Comparison of ENCODE assay signal across 25 cellular contexts in genomic region chr3:28703858-28704257, GRCh38.
"Had no signal": no experiment of that assay in that cellular context is flagged by ENCODE, and none has a peak within 500 bp of the region (broad histone marks: within the 10 kb centered on the region; RNA-seq: fewer than 3 reads in every experiment).

No MANE protein-coding gene starts in this region.

- DNase-seq: colonic mucosa; cortex of kidney; effector CD4-positive, alpha-beta T cell; effector memory CD4-positive, alpha-beta T cell; foreskin keratinocyte; heart left ventricle; hypothalamus; immature natural killer cell; islet precursor cell; kidney; kidney glomerular epithelial cell; left colon; left lung; left ventricle myocardium superior; lower lobe of right lung; mesenchymal stem cell; mucosa of descending colon; naive B cell had no signal

- H3K4me1 ChIP-seq: colonic mucosa, esophagus muscularis mucosa, foreskin keratinocyte, gastroesophageal sphincter, left lung, lower lobe of right lung had no signal

- H3K4me2 ChIP-seq: hepatocyte had no signal

- FAIRE-seq: endothelial cell of umbilical vein, frontal cortex, kidney had no signal

- H3K4me1 Mint-ChIP-seq: immature natural killer cell, mesothelial cell of epicardium, naive B cell had no signal

- H3K4me3 Mint-ChIP-seq: dendritic cell treated with granulocyte-macrophage colony-stimulating factor and Interleukin-4, amounts not matched to agents 40 ng/mL and 50 ng/mL, for 4 days; immature natural killer cell; mesothelial cell of epicardium; naive B cell had no signal

- H3K27ac ChIP-seq: colonic mucosa, esophagus muscularis mucosa, foreskin keratinocyte, gastroesophageal sphincter, heart left ventricle, hepatocyte, left lung, lower lobe of right lung had no signal

- ATAC-seq: foreskin keratinocyte, gastroesophageal sphincter, heart left ventricle, left colon, left lung, left ventricle myocardium superior, lower lobe of right lung, mucosa of descending colon had no signal

- H3K79me2 ChIP-seq: hepatocyte had no signal

- H2AFZ ChIP-seq: hepatocyte had no signal

- H3K9me3 Mint-ChIP-seq: mesothelial cell of epicardium had no signal

- H3K27me3 Mint-ChIP-seq: dendritic cell treated with granulocyte-macrophage colony-stimulating factor and Interleukin-4, amounts not matched to agents 40 ng/mL and 50 ng/mL, for 4 days; naive B cell had no signal

- H3K27me3 ChIP-seq: colonic mucosa, esophagus muscularis mucosa, foreskin keratinocyte, gastroesophageal sphincter, heart left ventricle, hepatocyte, left lung had no signal

- H3K27ac Mint-ChIP-seq: dendritic cell treated with granulocyte-macrophage colony-stimulating factor and Interleukin-4, amounts not matched to agents 40 ng/mL and 50 ng/mL, for 4 days; immature natural killer cell; mesothelial cell of epicardium had no signal

- H3K36me3 ChIP-seq: colonic mucosa, esophagus muscularis mucosa, gastroesophageal sphincter, heart left ventricle, left lung, lower lobe of right lung had no signal

- H3K36me3 Mint-ChIP-seq: mesothelial cell of epicardium, naive B cell had no signal

- H3K9me3 ChIP-seq: colonic mucosa, esophagus muscularis mucosa, gastroesophageal sphincter, heart left ventricle, left lung, lower lobe of right lung, mucosa of descending colon had no signal

- H3K4me3 ChIP-seq: colonic mucosa, esophagus muscularis mucosa, gastroesophageal sphincter, heart left ventricle, hepatocyte, left lung, lower lobe of right lung, mucosa of descending colon had no signal
